8 cellular contexts compared by ENCODE assay signal in the genomic region with DNA sequence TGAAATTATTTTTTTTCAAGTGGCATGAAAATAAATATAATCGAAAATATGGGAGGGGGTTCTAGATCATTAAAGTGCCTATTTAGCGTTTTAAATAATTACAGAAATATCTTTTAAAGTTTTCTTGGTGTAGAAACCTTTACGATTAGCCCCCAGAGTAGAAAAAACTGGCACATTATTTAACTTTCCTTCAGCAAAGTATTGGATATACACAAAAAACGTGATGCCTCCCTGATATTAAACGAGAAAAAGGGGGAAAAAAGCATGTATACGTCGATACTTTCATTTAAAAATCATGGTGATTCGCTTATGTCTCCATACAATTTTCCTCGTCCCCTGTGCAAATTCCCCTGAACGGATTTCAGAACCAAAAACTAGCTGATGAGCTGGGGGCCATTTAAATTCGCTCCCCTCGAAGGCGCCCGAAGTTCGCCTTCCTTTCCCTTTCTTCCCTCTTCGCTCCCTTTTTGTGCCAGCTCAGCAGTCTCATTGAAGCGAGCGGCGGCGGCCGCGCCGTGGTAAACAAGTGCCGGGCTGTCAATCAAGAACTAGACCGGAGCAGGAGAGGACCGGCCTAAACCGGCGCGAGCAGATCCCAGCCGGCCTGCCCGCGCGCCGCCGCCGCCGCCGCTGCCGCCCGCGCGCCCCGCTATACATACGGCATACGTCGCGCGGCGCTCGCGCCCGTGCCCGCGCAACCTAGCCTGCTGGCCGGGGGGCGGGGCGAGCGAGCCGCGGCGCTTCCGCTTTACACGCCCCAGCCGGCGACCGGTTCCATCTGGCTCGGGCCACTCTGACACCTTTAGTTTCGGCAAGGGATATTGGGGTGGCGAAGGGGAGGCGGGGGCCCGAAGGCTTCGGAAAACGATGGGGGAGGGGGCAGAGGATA. TPM values are rescaled to one million over a fixed set of nuclear protein-coding genes. Genes with fewer than 3 reads are reported as not detected.
DNase-seq lines count a peak whose midpoint lies in the region; ATAC-seq, FAIRE-seq and TF ChIP-seq lines count a peak whose summit lies in the region.

No MANE protein-coding gene starts in this region.

- H3K27me3 ChIP-seq in keratinocyte (ENCODE audit: control insufficient read depth, extremely low read depth, insufficient read depth, low read length), result no peaks in the 10 kb centered on the region

- FAIRE-seq in keratinocyte (lab: Jason Lieb, UNC), result peak; percentile 23

- H3K36me3 ChIP-seq in keratinocyte (ENCODE audit: control insufficient read depth in 2 of 2, extremely low read depth in 1 of 2, insufficient read depth in 2 of 2, low read length in 2 of 2), result peaks cover 3% of the 10 kb centered on the region in 2 experiments

- H3K4me3 ChIP-seq in keratinocyte (ENCODE audit: control insufficient read depth in 2 of 3, extremely low read depth in 1 of 3, insufficient read depth in 2 of 3, low read depth in 1 of 3, low read length in 3 of 3), result peak overlapping the region; percentile 75 to 98 (median 94)

- DNase-seq in AG08396 (ENCODE audit: low spot score), result peak; percentile 88
- DNase-seq in NCI-H345 treated with DMSO at 0.1 percent for 48 hours (lab: John Stamatoyannopoulos, UW; ENCODE audit: unreplicated experiment), result peak; percentile 81
- DNase-seq in cerebellar cortex (ENCODE audit: low spot score), result peak; percentile 91
- no peak for DNase-seq in keratinocyte (ENCODE audit: low read depth, low spot score)
- peak; percentile 87 to 90 (median 90) for DNase-seq in stimulated activated CD4-positive, alpha-beta T cell treated with anti-CD3 and anti-CD28 coated beads, Interleukin-12 subunit alpha, Interleukin-12 subunit beta, amount 100 ng/mL, for 48 hours (ENCODE audit: low read depth in 2 of 3, low spot score in 1 of 3)

- peak overlapping the region; percentile 84 for H2AFZ ChIP-seq in keratinocyte (ENCODE audit: control insufficient read depth, low read length)

- H3K4me1 ChIP-seq in keratinocyte (ENCODE audit: control insufficient read depth, extremely low read depth, insufficient read depth, low read length), result peaks cover 8% of the 10 kb centered on the region

- TF ChIP-seq CTCF in keratinocyte (optimal IDR thresholded peaks at IDR 0.05 in 1 of 3, IDR thresholded peaks at IDR 0.05 in 1 of 3, conservative IDR thresholded peaks at IDR 0.05 in 1 of 3; ENCODE audit: extremely low read depth in 1 of 3, insufficient read depth in 2 of 3, low read length in 3 of 3), result no peak

- no peaks in the 10 kb centered on the region for H3K9me1 ChIP-seq in keratinocyte (ENCODE audit: control insufficient read depth, extremely low read depth, insufficient read depth, low read length)

- peak overlapping the region; percentile 93 for H3K4me2 ChIP-seq in keratinocyte (ENCODE audit: control insufficient read depth, extremely low read depth, insufficient read depth, low read depth, low read length)

- no peaks in the 10 kb centered on the region for H3K9me3 ChIP-seq in keratinocyte (ENCODE audit: control insufficient read depth, low read depth, low read length)

- no peaks in the 10 kb centered on the region for H4K20me1 ChIP-seq in keratinocyte (ENCODE audit: control insufficient read depth, extremely low read depth, insufficient read depth, low read length)

- dilution Hi-C loops in keratinocyte (cut with MboI; ENCODE audit: extremely low pct_ligation_motif_present, low sequenced_read_pairs), result loop anchor here (25.0 kb wide), 1 partner anchor 493 kb away; no protein-coding TSS in a partner anchor

- ATAC-seq in GM19025 (IDR thresholded peaks at IDR 0.05; ENCODE audit: low read depth, unreplicated experiment) (peak; percentile 65), HG03280 (IDR thresholded peaks at IDR 0.05; ENCODE audit: unreplicated experiment) (peak; percentile 53)
- ATAC-seq in activated CD4-positive, CD25-positive, alpha-beta regulatory T cell treated with anti-CD3 and anti-CD28 coated beads, Interleukin-2, amount 50 U/mL, for 24 hours, result peak; percentile 70 to 74

- peak overlapping the region; percentile 100 for H3K9ac ChIP-seq in keratinocyte (ENCODE audit: control insufficient read depth, extremely low read depth, insufficient read depth, low read length)

- peak overlapping the region; percentile 100 for H3K27ac ChIP-seq in keratinocyte (ENCODE audit: control insufficient read depth, insufficient read depth, low read length)

- peaks cover 23% of the 10 kb centered on the region for H3K79me2 ChIP-seq in keratinocyte (ENCODE audit: control insufficient read depth, insufficient read depth, low read length)

RNA-seq across cellular contexts. Expression of gene ARRDC3, which starts 3.3 kb away (rescaled TPM):
- polyA plus RNA-seq in keratinocyte, result 3.2 to 8.9 TPM (median 7.1 TPM) in 3 replicates
- polyA plus RNA-seq in keratinocyte (2011; ENCODE audit: low read depth), result 5.4 TPM
- 1.9 and 4.0 TPM in 2 replicates for polyA plus RNA-seq in keratinocyte (2011; cell fraction: cytosol; rRNA removed)
- 4.1 and 5.0 TPM in 2 replicates for polyA plus RNA-seq in keratinocyte (2011; cell fraction: nucleus; rRNA removed)
- 4.8 and 18.1 TPM in 2 replicates for polyA plus RNA-seq in keratinocyte (2012; ENCODE audit: low replicate concordance)
- polyA minus RNA-seq in keratinocyte, result 3.7 to 28.2 TPM (median 25.4 TPM) in 3 replicates
- 28.2 TPM for polyA minus RNA-seq in keratinocyte (2011; cell fraction: cytosol; rRNA and poly(A)+ RNA removed)
- 9.8 and 20.2 TPM in 2 replicates for polyA minus RNA-seq in keratinocyte (2011; cell fraction: nucleus; rRNA and poly(A)+ RNA removed)
